2 cellular contexts compared by ENCODE assay signal in genomic region chr19:23909222-23909621, GRCh38.
TF ChIP-seq lines count a peak whose summit lies in the region.

No MANE protein-coding gene starts in this region.

TF ChIP-seq in liver, 16 proteins besides CTCF, POLR2A, EP300 and RAD21:
- no peak for TF ChIP-seq ZBTB33 (IDR thresholded peaks at IDR 0.05)
- TF ChIP-seq MAX (IDR thresholded peaks at IDR 0.05): peak; percentile 19
- no peak for TF ChIP-seq SP1 (IDR thresholded peaks at IDR 0.05)
- no peak for TF ChIP-seq GABPA (IDR thresholded peaks at IDR 0.05 in 1 of 2, conservative IDR thresholded peaks at IDR 0.05 in 1 of 2)
- TF ChIP-seq EGR1 (IDR thresholded peaks at IDR 0.05; ENCODE audit: low read depth in 2 of 2): no peak
- no peak for TF ChIP-seq JUND (IDR thresholded peaks at IDR 0.05)
- TF ChIP-seq YY1 (IDR thresholded peaks at IDR 0.05): peak; percentile 35
- peak in 1 of 2 donors; percentile 32 for TF ChIP-seq RXRA (IDR thresholded peaks at IDR 0.05)
- TF ChIP-seq REST (IDR thresholded peaks at IDR 0.05): peak; percentile 43

TF ChIP-seq in HepG2, 621 proteins besides CTCF, POLR2A, EP300 and RAD21:
- TF ChIP-seq NR1H2 (CRISPR knock-in tag; IDR thresholded peaks at IDR 0.05; ENCODE audit: borderline replicate concordance, low read depth): no peak
TF ChIP-seq in HepG2: peak in this region for 0.
